In genomic region chr5:43043400-43043756, GRCh38 we compare ENCODE assay signal across 1 cellular context.
TF ChIP-seq lines count a peak whose summit lies in the region.

No MANE protein-coding gene starts in this region.

TF ChIP-seq in K562, 482 proteins besides CTCF, POLR2A, EP300 and RAD21 (continued from another document and continues in another):
- TF ChIP-seq CTBP1 (IDR thresholded peaks at IDR 0.05; ENCODE audit: borderline replicate concordance) (0 out of 2 replicates have a peak, but pooled peaks have one; percentile 48), ZNF3 (CRISPR knock-in tag; IDR thresholded peaks at IDR 0.05) (no peak), SP2 (IDR thresholded peaks at IDR 0.05; ENCODE audit: extremely low read depth, low read depth, low read length, poor library complexity, severe bottlenecking) (no peak), HDAC1 (IDR thresholded peaks at IDR 0.05) (0 out of 4 replicates have a peak, but pooled peaks of 1 of the 2 experiments have one; percentile 7), ZNF655 (CRISPR knock-in tag; IDR thresholded peaks at IDR 0.05) (no peak), REST (CRISPR knock-in tag; IDR thresholded peaks at IDR 0.05; ENCODE audit: low read depth) (no peak), CHAMP1 (IDR thresholded peaks at IDR 0.05) (peak; percentile 20; the same call in 1 of the 2 replicates), RBM25 (IDR thresholded peaks at IDR 0.05; ENCODE audit: low read depth, low read length, severe bottlenecking) (peak; percentile 29), NR1H2 (CRISPR knock-in tag; IDR thresholded peaks at IDR 0.05) (no peak), DEAF1 (CRISPR knock-in tag; IDR thresholded peaks at IDR 0.05) (peak; percentile 22; the same call in 1 of the 2 replicates), ZFP36 (IDR thresholded peaks at IDR 0.05; ENCODE audit: low read depth, low read length, partially characterized antibody) (peak; percentile 0), NCOA2 (IDR thresholded peaks at IDR 0.05; ENCODE audit: partially characterized antibody in 2 of 2) (peak in 1 of 2 experiments; percentile 87), RBBP5 (IDR thresholded peaks at IDR 0.05; ENCODE audit: borderline replicate concordance, insufficient read depth, low read length, poor library complexity, severe bottlenecking) (no peak), ZBTB40 (IDR thresholded peaks at IDR 0.05) (peak; percentile 63; the same call in 1 of the 2 replicates), ZBTB40 (CRISPR knock-in tag; IDR thresholded peaks at IDR 0.05) (no peak), HNRNPL (IDR thresholded peaks at IDR 0.05; ENCODE audit: low read depth, low read length) (no peak), GABPB1 (CRISPR knock-in tag; IDR thresholded peaks at IDR 0.05) (no peak; the same call in 1 of the 2 replicates), RNF219 (CRISPR knock-in tag; IDR thresholded peaks at IDR 0.05) (no peak), ARID1B (IDR thresholded peaks at IDR 0.05) (peak; percentile 50; the same call in 1 of the 2 replicates), ESRRA (IDR thresholded peaks at IDR 0.05; ENCODE audit: borderline replicate concordance, low read depth) (no peak), RREB1 (CRISPR knock-in tag; IDR thresholded peaks at IDR 0.05) (no peak), ETS2 (tag; IDR thresholded peaks at IDR 0.05; ENCODE audit: borderline replicate concordance, poor library complexity, severe bottlenecking) (no peak), SIN3A (IDR thresholded peaks at IDR 0.05; ENCODE audit: borderline replicate concordance in 2 of 2, control insufficient read depth in 1 of 2, low read depth in 2 of 2, low read length in 2 of 2) (0 out of 4 replicates have a peak, but pooled peaks of 1 of the 2 experiments have one; percentile 1), ZC3H8 (IDR thresholded peaks at IDR 0.05) (no peak)
